In genomic region chr19:58406818-58407657, GRCh38 we compare ENCODE assay signal across 1 cellular context.
TF ChIP-seq lines count a peak whose summit lies in the region.

No MANE protein-coding gene starts in this region.

TF ChIP-seq in HepG2, 621 proteins besides CTCF, POLR2A, EP300 and RAD21 (continued from another document and continues in another):
- TF ChIP-seq, protein P1, sequence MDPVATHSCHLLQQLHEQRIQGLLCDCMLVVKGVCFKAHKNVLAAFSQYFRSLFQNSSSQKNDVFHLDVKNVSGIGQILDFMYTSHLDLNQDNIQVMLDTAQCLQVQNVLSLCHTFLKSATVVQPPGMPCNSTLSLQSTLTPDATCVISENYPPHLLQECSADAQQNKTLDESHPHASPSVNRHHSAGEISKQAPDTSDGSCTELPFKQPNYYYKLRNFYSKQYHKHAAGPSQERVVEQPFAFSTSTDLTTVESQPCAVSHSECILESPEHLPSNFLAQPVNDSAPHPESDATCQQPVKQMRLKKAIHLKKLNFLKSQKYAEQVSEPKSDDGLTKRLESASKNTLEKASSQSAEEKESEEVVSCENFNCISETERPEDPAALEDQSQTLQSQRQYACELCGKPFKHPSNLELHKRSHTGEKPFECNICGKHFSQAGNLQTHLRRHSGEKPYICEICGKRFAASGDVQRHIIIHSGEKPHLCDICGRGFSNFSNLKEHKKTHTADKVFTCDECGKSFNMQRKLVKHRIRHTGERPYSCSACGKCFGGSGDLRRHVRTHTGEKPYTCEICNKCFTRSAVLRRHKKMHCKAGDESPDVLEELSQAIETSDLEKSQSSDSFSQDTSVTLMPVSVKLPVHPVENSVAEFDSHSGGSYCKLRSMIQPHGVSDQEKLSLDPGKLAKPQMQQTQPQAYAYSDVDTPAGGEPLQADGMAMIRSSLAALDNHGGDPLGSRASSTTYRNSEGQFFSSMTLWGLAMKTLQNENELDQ (CRISPR knock-in tag; IDR thresholded peaks at IDR 0.05; ENCODE audit: borderline replicate concordance): no peak
- TF ChIP-seq ZSCAN21 (CRISPR knock-in tag; IDR thresholded peaks at IDR 0.05; ENCODE audit: borderline replicate concordance) (no peak), ZBTB33 (CRISPR knock-in tag; IDR thresholded peaks at IDR 0.05) (no peak), KAT2B (IDR thresholded peaks at IDR 0.05; ENCODE audit: borderline replicate concordance, low read depth, low read length) (no peak), ZNF850 (CRISPR knock-in tag; conservative IDR thresholded peaks at IDR 0.05) (no peak), ATF7-NPFF (CRISPR knock-in tag; IDR thresholded peaks at IDR 0.05; ENCODE audit: low read depth) (peak; percentile 5; the same call in 1 of the 2 replicates), ZNF280D (CRISPR knock-in tag; IDR thresholded peaks at IDR 0.05) (no peak; the same call in 1 of the 2 replicates), ZNF589 (CRISPR knock-in tag; conservative IDR thresholded peaks at IDR 0.05) (0 out of 2 replicates have a peak, but pooled peaks have one; percentile 57), ZC3H13 (CRISPR knock-in tag; IDR thresholded peaks at IDR 0.05) (peak; percentile 78; the same call in 1 of the 2 replicates), RORA (CRISPR knock-in tag; IDR thresholded peaks at IDR 0.05) (no peak), SIX4 (CRISPR knock-in tag; IDR thresholded peaks at IDR 0.05) (no peak), NFE2 (CRISPR knock-in tag; IDR thresholded peaks at IDR 0.05) (no peak), NFKB2 (CRISPR knock-in tag; IDR thresholded peaks at IDR 0.05; ENCODE audit: borderline replicate concordance) (no peak), NFE2L1 (CRISPR knock-in tag; IDR thresholded peaks at IDR 0.05; ENCODE audit: borderline replicate concordance) (no peak), ELF1 (CRISPR knock-in tag; IDR thresholded peaks at IDR 0.05) (0 out of 2 replicates have a peak, but pooled peaks have one; percentile 14), TCF7L2 (IDR thresholded peaks at IDR 0.05; ENCODE audit: low read depth, low read length) (no peak), ATAD3A (CRISPR knock-in tag; IDR thresholded peaks at IDR 0.05) (no peak), ZNF605 (CRISPR knock-in tag; IDR thresholded peaks at IDR 0.05) (peak; percentile 60; the same call in 1 of the 2 replicates), CREBL2 (CRISPR knock-in tag; IDR thresholded peaks at IDR 0.05; ENCODE audit: borderline replicate concordance) (no peak), ZKSCAN8 (CRISPR knock-in tag; IDR thresholded peaks at IDR 0.05; ENCODE audit: borderline replicate concordance) (no peak), SP4 (CRISPR knock-in tag; IDR thresholded peaks at IDR 0.05) (no peak), ZNF577 (CRISPR knock-in tag; IDR thresholded peaks at IDR 0.05; ENCODE audit: borderline replicate concordance, low read depth) (no peak), ZNF660 (CRISPR knock-in tag; IDR thresholded peaks at IDR 0.05; ENCODE audit: borderline replicate concordance, low read depth) (no peak), ZNF205 (CRISPR knock-in tag; IDR thresholded peaks at IDR 0.05) (no peak), SNAPC5 (CRISPR knock-in tag; IDR thresholded peaks at IDR 0.05; ENCODE audit: borderline replicate concordance) (no peak), ISX (CRISPR knock-in tag; conservative IDR thresholded peaks at IDR 0.05) (no peak), ZHX1 (CRISPR knock-in tag; IDR thresholded peaks at IDR 0.05; ENCODE audit: low read depth) (no peak), ZNF784 (CRISPR knock-in tag; IDR thresholded peaks at IDR 0.05; ENCODE audit: borderline replicate concordance) (no peak), TFE3 (CRISPR knock-in tag; IDR thresholded peaks at IDR 0.05) (no peak), TOE1 (CRISPR knock-in tag; IDR thresholded peaks at IDR 0.05) (no peak), CBFB (CRISPR knock-in tag; IDR thresholded peaks at IDR 0.05) (no peak), ZBED4 (CRISPR knock-in tag; IDR thresholded peaks at IDR 0.05; ENCODE audit: borderline replicate concordance) (no peak), NR0B2 (CRISPR knock-in tag; IDR thresholded peaks at IDR 0.05) (no peak), MYC (CRISPR knock-in tag; IDR thresholded peaks at IDR 0.05; ENCODE audit: borderline replicate concordance) (no peak), ZNF556 (CRISPR knock-in tag; IDR thresholded peaks at IDR 0.05; ENCODE audit: borderline replicate concordance) (no peak), ZNF83 (CRISPR knock-in tag; IDR thresholded peaks at IDR 0.05; ENCODE audit: borderline replicate concordance) (no peak), ATF2 (CRISPR knock-in tag; IDR thresholded peaks at IDR 0.05) (no peak), ZBTB1 (CRISPR knock-in tag; IDR thresholded peaks at IDR 0.05; ENCODE audit: borderline replicate concordance) (no peak), ZNF33B (CRISPR knock-in tag; IDR thresholded peaks at IDR 0.05) (no peak), TEAD3 (CRISPR knock-in tag; optimal IDR thresholded peaks at IDR 0.05; ENCODE audit: borderline replicate concordance) (peak; percentile 98), ZNF17 (CRISPR knock-in tag; IDR thresholded peaks at IDR 0.05) (no peak)
- TF ChIP-seq, protein P2, sequence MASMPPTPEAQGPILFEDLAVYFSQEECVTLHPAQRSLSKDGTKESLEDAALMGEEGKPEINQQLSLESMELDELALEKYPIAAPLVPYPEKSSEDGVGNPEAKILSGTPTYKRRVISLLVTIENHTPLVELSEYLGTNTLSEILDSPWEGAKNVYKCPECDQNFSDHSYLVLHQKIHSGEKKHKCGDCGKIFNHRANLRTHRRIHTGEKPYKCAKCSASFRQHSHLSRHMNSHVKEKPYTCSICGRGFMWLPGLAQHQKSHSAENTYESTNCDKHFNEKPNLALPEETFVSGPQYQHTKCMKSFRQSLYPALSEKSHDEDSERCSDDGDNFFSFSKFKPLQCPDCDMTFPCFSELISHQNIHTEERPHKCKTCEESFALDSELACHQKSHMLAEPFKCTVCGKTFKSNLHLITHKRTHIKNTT (CRISPR knock-in tag; IDR thresholded peaks at IDR 0.05): no peak
